8 cellular contexts compared by ENCODE assay signal in genomic region chr12:31238764-31239387, GRCh38.
A peak's percentile ranks its signal among the peaks of the same experiment; 100 is the strongest.
DNase-seq lines count a peak whose midpoint lies in the region; ATAC-seq and TF ChIP-seq lines count a peak whose summit lies in the region.

No MANE protein-coding gene starts in this region.

- H3K36me3 ChIP-seq in GM23248 (ENCODE audit: low read depth): no peaks in the 10 kb centered on the region
- H3K36me3 ChIP-seq in SJCRH30: no peaks in the 10 kb centered on the region

- H3K27ac ChIP-seq in GM23248: no peak overlapping the region
- peak overlapping the region; percentile 20 for H3K27ac ChIP-seq in SJCRH30

- no peaks in the 10 kb centered on the region for H4K20me1 ChIP-seq in GM23248 (ENCODE audit: insufficient read depth)

- no peak overlapping the region for H3K9ac ChIP-seq in GM23248

- no peak overlapping the region for H3K27ac Mint-ChIP-seq in activated naive CD4-positive, alpha-beta T cell treated with anti-CD3 and anti-CD28 coated beads, Interleukin-2, amount 10 ng/mL, durations not matched to agents 7 days and 5 days

- TF ChIP-seq CTCF in LNCAP (IDR thresholded peaks at IDR 0.05): peak; percentile 78

- H3K9me2 ChIP-seq in GM23248 (ENCODE audit: insufficient read depth): no peaks in the 10 kb centered on the region

- CTCF ChIA-PET in activated naive CD4-positive, alpha-beta T cell treated with anti-CD3 and anti-CD28 coated beads, Interleukin-2, amount 10 ng/mL, durations not matched to agents 7 days and 5 days (lab: Charles Lee): interaction anchor here (0.8 to 3.9 kb wide), 13 partner anchors 9 to 395 kb away, joined by 3 to 32 read pairs (median 4); no protein-coding TSS in a partner anchor

- H3K9me3 ChIP-seq in GM23248 (ENCODE audit: low read depth): no peaks in the 10 kb centered on the region
- no peaks in the 10 kb centered on the region for H3K9me3 ChIP-seq in SJCRH30 (replicated peaks)

- peak; percentile 89 for ATAC-seq in Right ventricle myocardium superior (ENCODE audit: poor library complexity)

- peaks cover 44% of the 10 kb centered on the region for H3K27me3 Mint-ChIP-seq in activated naive CD4-positive, alpha-beta T cell treated with anti-CD3 and anti-CD28 coated beads, Interleukin-2, amount 10 ng/mL, durations not matched to agents 7 days and 5 days

- no peak overlapping the region for H3K4me3 Mint-ChIP-seq in activated naive CD4-positive, alpha-beta T cell treated with anti-CD3 and anti-CD28 coated beads, Interleukin-2, amount 10 ng/mL, durations not matched to agents 7 days and 5 days

- peak; percentile 30 for DNase-seq in GDM1 (lab: John Stamatoyannopoulos, UW)
- DNase-seq in GM23248: peak; percentile 81
- peak; percentile 76 to 89 for DNase-seq in SJCRH30
- peak; percentile 83 for DNase-seq in activated naive CD4-positive, alpha-beta T cell treated with anti-CD3 and anti-CD28 coated beads, Interleukin-2, amount 10 ng/mL, durations not matched to agents 7 days and 5 days
- peak; percentile 77 for DNase-seq in Right ventricle myocardium superior
- DNase-seq in pulmonary artery endothelial cell (ENCODE audit: low read depth, low spot score): peak; percentile 24
- DNase-seq in GOT3 (lab: John Stamatoyannopoulos, UW): no peak

- peak overlapping the region; percentile 72 for H3K4me2 ChIP-seq in GM23248 (ENCODE audit: unreplicated experiment)

- no peaks in the 10 kb centered on the region for H3K36me3 Mint-ChIP-seq in activated naive CD4-positive, alpha-beta T cell treated with anti-CD3 and anti-CD28 coated beads, Interleukin-2, amount 10 ng/mL, durations not matched to agents 7 days and 5 days

- H3K9me3 Mint-ChIP-seq in activated naive CD4-positive, alpha-beta T cell treated with anti-CD3 and anti-CD28 coated beads, Interleukin-2, amount 10 ng/mL, durations not matched to agents 7 days and 5 days: no peaks in the 10 kb centered on the region

- WGBS in GM23248 (ENCODE audit: low coverage in 1 of 2, low lambda C conversion rate in 2 of 2, missing lambda C conversion rate in 2 of 2), 2 experiments: 18 to 19% methylated on average over 11 of the region's 11 CpGs

- in situ Hi-C loops in GM23248 (cut with MboI): loop anchor here (10.0 kb wide), 1 partner anchor 394 kb away; no protein-coding TSS in a partner anchor

- H3K4me1 Mint-ChIP-seq in activated naive CD4-positive, alpha-beta T cell treated with anti-CD3 and anti-CD28 coated beads, Interleukin-2, amount 10 ng/mL, durations not matched to agents 7 days and 5 days: peaks cover 3% of the 10 kb centered on the region

- peak overlapping the region; percentile 74 for H2AFZ ChIP-seq in GM23248

- intact Hi-C loops in Right ventricle myocardium superior (cut with DNase I): loop anchor here (10.0 kb wide), 1 partner anchor 394 kb away; no protein-coding TSS in a partner anchor

- H3F3A ChIP-seq in GM23248 (ENCODE audit: insufficient read depth): no peaks in the 10 kb centered on the region

- peaks cover 57% of the 10 kb centered on the region for H3K27me3 ChIP-seq in GM23248 (replicated peaks; ENCODE audit: insufficient read depth)
- no peaks in the 10 kb centered on the region for H3K27me3 ChIP-seq in SJCRH30

- H3K4me1 ChIP-seq in GM23248 (ENCODE audit: insufficient read depth) (no peaks in the 10 kb centered on the region), SJCRH30 (peaks cover 35% of the 10 kb centered on the region)

- H3K79me2 ChIP-seq in GM23248 (ENCODE audit: insufficient read depth): no peaks in the 10 kb centered on the region

- H3K4me3 ChIP-seq in GM23248: peak overlapping the region; percentile 62
- H3K4me3 ChIP-seq in SJCRH30: no peak overlapping the region
